Comparison of ENCODE assay signal across 12 cellular contexts in the genomic region with DNA sequence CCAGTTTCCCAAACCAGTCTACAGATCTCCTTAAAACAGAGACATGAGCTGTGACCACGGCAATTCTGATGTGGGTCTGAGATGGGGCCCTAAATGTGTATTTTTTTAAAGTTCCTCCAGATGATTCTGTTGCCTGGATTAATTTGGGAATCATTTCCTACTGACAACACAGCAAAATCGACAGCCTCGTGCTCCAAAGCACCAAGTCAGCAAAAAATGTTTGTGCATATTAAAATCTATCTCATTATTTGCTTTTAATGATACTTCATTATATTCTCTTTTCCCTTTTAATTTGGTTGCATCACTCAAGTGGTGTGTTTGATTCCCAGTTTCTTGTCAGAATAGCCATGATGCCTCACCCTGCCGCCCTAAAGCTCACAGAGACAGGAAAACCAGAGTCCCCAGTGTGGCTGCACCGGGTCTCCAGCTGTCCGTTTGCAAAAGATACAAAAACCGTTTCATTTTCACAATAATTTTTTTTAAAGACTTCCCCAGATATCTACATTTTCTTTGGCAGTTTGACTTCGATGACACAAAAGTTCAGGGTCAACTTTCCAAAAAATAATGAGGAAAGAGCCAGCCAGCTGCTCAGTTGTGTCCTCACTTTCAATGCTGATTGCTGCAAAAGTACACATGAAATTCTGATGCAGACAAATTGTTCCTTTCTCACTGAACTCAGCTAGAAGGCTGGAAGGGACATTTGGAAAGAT.
DNase-seq lines count a peak whose midpoint lies in the region; ATAC-seq and TF ChIP-seq lines count a peak whose summit lies in the region.
"Had no signal": no experiment of that assay in that cellular context is flagged by ENCODE, and none has a peak within 500 bp of the region (broad histone marks: within the 10 kb centered on the region; RNA-seq: fewer than 3 reads in every experiment).

No MANE protein-coding gene starts in this region.

- TF ChIP-seq RAD21 in IMR-90 (IDR thresholded peaks at IDR 0.05; ENCODE audit: low read length) (no peak), liver (IDR thresholded peaks at IDR 0.05) (peak; percentile 64 to 75)

- H3K27ac ChIP-seq in IMR-90 (ENCODE audit: insufficient read depth, low read length) (no peak overlapping the region), liver (ENCODE audit: low read depth in 1 of 2, low read length in 2 of 2) (peak overlapping the region; percentile 71 to 90)
- H3K27ac ChIP-seq: RWPE1 had no signal

- H3K27me3 ChIP-seq in IMR-90 (ENCODE audit: control insufficient read depth, insufficient read depth, low read length) (peaks cover 5% of the 10 kb centered on the region; the same call in 1 of the 2 replicates), liver (ENCODE audit: control insufficient read depth in 4 of 4, insufficient read depth in 4 of 4, low read length in 3 of 4) (no peaks in the 10 kb centered on the region)

- BruUV-seq in IMR-90 (replicated peaks; lab: Mats Ljungman, UMichigan): no TSS peak

- no peak overlapping the region for H3K9ac ChIP-seq in IMR-90 (ENCODE audit: low read depth, low read length)
- H3K9ac ChIP-seq in liver (ENCODE audit: low read depth in 1 of 2, low read length in 2 of 2): peak overlapping the region in 1 of 2 donors; percentile 34

- POLR2A ChIA-PET in IMR-90 (lab: Charles Lee; ENCODE audit: unreplicated experiment): no interaction called here

- H3K4me3 ChIP-seq in IMR-90 (ENCODE audit: insufficient read depth, low read depth, low read length) (no peak overlapping the region), liver (ENCODE audit: low read depth in 1 of 3, low read length in 3 of 3) (peak overlapping the region in 1 of 3 donors; percentile 9)

- in situ Hi-C loops in IMR-90 (cut with MboI; ENCODE audit: low sequenced_read_pairs): no loop called here

- H4K20me1 ChIP-seq in IMR-90 (ENCODE audit: insufficient read depth, low read length): no peaks in the 10 kb centered on the region

- dilution Hi-C loops in IMR-90 (cut with HindIII; ENCODE audit: low sequenced_read_pairs, unreplicated experiment): no loop called here

- H3K27ac Mint-ChIP-seq in CD14-positive monocyte (peak overlapping the region; percentile 36 to 93 (median 47)), brain (peak overlapping the region in 3 of 5 experiments; percentile 16 to 84 (median 31))
- H3K27ac Mint-ChIP-seq: effector memory CD8-positive, alpha-beta T cell had no signal

- H2BK120ac ChIP-seq in IMR-90 (ENCODE audit: low read depth, low read length): no peak overlapping the region

- H2BK15ac ChIP-seq in IMR-90 (ENCODE audit: low read depth, low read length): no peak overlapping the region

- H3K4me1 Mint-ChIP-seq in CD14-positive monocyte (peaks cover 65% of the 10 kb centered on the region), brain (peaks cover 61% of the 10 kb centered on the region)

- ATAC-seq in IMR-90 (ENCODE audit: low read depth) (no peak), GM18867 (IDR thresholded peaks at IDR 0.05; ENCODE audit: unreplicated experiment) (no peak)
- ATAC-seq: effector memory CD8-positive, alpha-beta T cell had no signal

- H2AFZ ChIP-seq in IMR-90 (replicated peaks; ENCODE audit: low read length, poor library complexity): no peak overlapping the region

- no peaks in the 10 kb centered on the region for H3K36me3 ChIP-seq in IMR-90 (ENCODE audit: control insufficient read depth, insufficient read depth, low read length)
- no peaks in the 10 kb centered on the region for H3K36me3 ChIP-seq in liver (ENCODE audit: control insufficient read depth in 4 of 4, insufficient read depth in 3 of 4, low read depth in 1 of 4, low read length in 3 of 4)

- TF ChIP-seq CTCF in CD14-positive monocyte (IDR thresholded peaks at IDR 0.05) (no peak), IMR-90 (conservative IDR thresholded peaks at IDR 0.05; ENCODE audit: low read depth, low read length) (no peak), brain (conservative IDR thresholded peaks at IDR 0.05) (no peak), liver (IDR thresholded peaks at IDR 0.05; ENCODE audit: low read depth, low read length, missing input control) (no peak)

- intact Hi-C loops in CD14-positive monocyte (cut with micrococcal nuclease) (loop anchor here (5.0 to 10.0 kb wide), 4 partner anchors 36 to 306 kb away; no protein-coding TSS in a partner anchor), IMR-90 (cut with micrococcal nuclease) (no loop called here)

- H3K14ac ChIP-seq in IMR-90 (replicated peaks; ENCODE audit: low read depth, low read length): no peak overlapping the region

- no peak overlapping the region for H4K5ac ChIP-seq in IMR-90 (ENCODE audit: low read depth, low read length)

- no peak overlapping the region for H3K23ac ChIP-seq in IMR-90 (ENCODE audit: low read depth, low read length)

- H3K18ac ChIP-seq in IMR-90 (ENCODE audit: low read depth, low read length): no peak overlapping the region

- no peak for TF ChIP-seq POLR2A in IMR-90 (IDR thresholded peaks at IDR 0.05; ENCODE audit: low read depth, low read length)

- no peak overlapping the region for H3K4me2 ChIP-seq in IMR-90 (ENCODE audit: low read depth, low read length)

- 75% methylated on average over 2 of the region's 8 CpGs; no CpG with 5 or more reads in 1 of the 2 experiments for WGBS in IMR-90 (ENCODE audit: extremely low coverage in 2 of 2, insufficient read length in 1 of 2), 2 experiments
- 19% methylated on average over 8 of the region's 8 CpGs for WGBS in liver

- H2AK5ac ChIP-seq in IMR-90 (ENCODE audit: low read depth, low read length): no peak overlapping the region

- no peaks in the 10 kb centered on the region for H3K9me1 ChIP-seq in IMR-90 (ENCODE audit: insufficient read depth, low read length)

- no peak overlapping the region for H2BK20ac ChIP-seq in IMR-90 (ENCODE audit: low read depth, low read length)

- no peak overlapping the region for H2BK5ac ChIP-seq in IMR-90 (ENCODE audit: low read depth, low read length, poor library complexity, severe bottlenecking)

- H3K36me3 Mint-ChIP-seq in CD14-positive monocyte (peaks cover 1 to 3% of the 10 kb centered on the region in 2 donors), brain (no peaks in the 10 kb centered on the region)

- peaks cover 0 to 4% (median 2%) of the 10 kb centered on the region in 7 donors for H3K9me3 Mint-ChIP-seq in CD14-positive monocyte
- H3K9me3 Mint-ChIP-seq in brain: peaks cover 3 to 7% (median 5%) of the 10 kb centered on the region in 5 experiments
- H3K9me3 Mint-ChIP-seq: effector memory CD8-positive, alpha-beta T cell had no signal

- no peak overlapping the region for H4K91ac ChIP-seq in IMR-90 (ENCODE audit: insufficient read depth, low read depth, low read length)

- no peak overlapping the region for H4K8ac ChIP-seq in IMR-90 (ENCODE audit: low read depth in 2 of 2, low read length in 2 of 2)

- H3K4me3 Mint-ChIP-seq in CD14-positive monocyte: peak overlapping the region; percentile 4 to 50
- H3K4me3 Mint-ChIP-seq in brain: peak overlapping the region in 1 of 5 experiments; percentile 34
- H3K4me3 Mint-ChIP-seq: effector memory CD8-positive, alpha-beta T cell had no signal

- H2AK9ac ChIP-seq in IMR-90 (replicated peaks; ENCODE audit: low read depth, low read length, poor library complexity): no peak overlapping the region

- no peaks in the 10 kb centered on the region for H3K79me1 ChIP-seq in IMR-90 (ENCODE audit: low read depth in 1 of 2, low read length in 2 of 2)

- H3K56ac ChIP-seq in IMR-90 (ENCODE audit: extremely low read depth, insufficient read depth, low read length): no peak overlapping the region

- H3K27me3 Mint-ChIP-seq in CD14-positive monocyte (ENCODE audit: low read depth in 3 of 3) (peaks cover 0 to 1% (median 0%) of the 10 kb centered on the region in 3 donors), brain (peaks cover 9% of the 10 kb centered on the region)
- H3K27me3 Mint-ChIP-seq: effector memory CD8-positive, alpha-beta T cell had no signal

- peaks cover 4% of the 10 kb centered on the region for H3K9me3 ChIP-seq in IMR-90 (ENCODE audit: control insufficient read depth, insufficient read depth, low read length)
- H3K9me3 ChIP-seq in liver (ENCODE audit: control insufficient read depth in 4 of 4, low read length in 3 of 4): no peaks in the 10 kb centered on the region

- DNase-seq in CD14-positive monocyte (ENCODE audit: low spot score) (no peak), IMR-90 (no peak), NCI-H2171 (lab: John Stamatoyannopoulos, UW) (no peak)
- no peak for DNase-seq in stimulated activated CD4-positive, alpha-beta T cell treated with anti-CD3 and anti-CD28 coated beads, Interleukin-12 subunit alpha, Interleukin-12 subunit beta, amount 100 ng/mL, for 4 hours
- no peak for DNase-seq in stimulated activated naive CD4-positive, alpha-beta T cell (lab: John Stamatoyannopoulos, UW)
- DNase-seq: activated CD4-positive, CD25-positive, alpha-beta regulatory T cell treated with anti-CD3 and anti-CD28 coated beads, Interleukin-2, amount 50 U/mL, for 72 hours; effector memory CD8-positive, alpha-beta T cell; hypothalamus had no signal

- CTCF ChIA-PET in IMR-90 (lab: Yijun Ruan, JAX): interaction anchor here (1.2 kb wide), 1 partner anchor 10 kb away, joined by 4 read pairs; no protein-coding TSS in a partner anchor

- H3K4me1 ChIP-seq in IMR-90 (ENCODE audit: control insufficient read depth, insufficient read depth, low read length) (no peaks in the 10 kb centered on the region; the same call in 1 of the 2 replicates), liver (ENCODE audit: control insufficient read depth in 4 of 4, insufficient read depth in 4 of 4, low read length in 3 of 4) (peaks cover 10 to 39% (median 24%) of the 10 kb centered on the region in 4 donors)

- H3K4ac ChIP-seq in IMR-90 (ENCODE audit: low read depth, low read length): no peak overlapping the region

TF ChIP-seq in IMR-90, 13 proteins besides CTCF, POLR2A, EP300 and RAD21:
- TF ChIP-seq MAFK (IDR thresholded peaks at IDR 0.05; ENCODE audit: low read depth, low read length) (peak; percentile 84), RCOR1 (IDR thresholded peaks at IDR 0.05; ENCODE audit: insufficient replicate concordance, low read length) (no peak)

TF ChIP-seq in liver, 16 proteins besides CTCF, POLR2A, EP300 and RAD21 (continues in another document):
- TF ChIP-seq SP1 (IDR thresholded peaks at IDR 0.05): peak; percentile 83
